Comparison of ENCODE assay signal across 10 cellular contexts in the genomic region with DNA sequence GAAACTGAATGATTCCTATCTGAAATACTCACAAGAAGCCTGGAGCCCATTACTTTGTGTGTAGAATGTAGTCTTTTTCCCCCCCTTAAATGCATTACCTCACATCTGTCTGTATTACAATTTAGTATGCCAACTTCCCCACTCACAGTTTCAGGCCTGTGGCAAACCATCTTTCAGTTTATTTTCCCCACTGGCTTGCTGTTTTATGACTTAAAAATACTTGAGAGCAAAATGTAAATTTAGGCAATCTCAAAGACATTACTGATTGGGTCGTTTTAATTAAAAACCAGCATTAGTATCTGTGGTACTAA. TPM values are rescaled to one million over a fixed set of nuclear protein-coding genes. Genes with fewer than 3 reads are reported as not detected.
DNase-seq lines count a peak whose midpoint lies in the region; ATAC-seq and TF ChIP-seq lines count a peak whose summit lies in the region.
"Had no signal": no experiment of that assay in that cellular context is flagged by ENCODE, and none has a peak within 500 bp of the region (broad histone marks: within the 10 kb centered on the region; RNA-seq: fewer than 3 reads in every experiment).

No MANE protein-coding gene starts in this region.

- POLR2A ChIA-PET in SK-N-SH (lab: Yijun Ruan, JAX) = no interaction called here

- CTCF ChIA-PET in activated naive CD4-positive, alpha-beta T cell treated with anti-CD3 and anti-CD28 coated beads for 36 hours (lab: Charles Lee) = interaction anchor here (1.3 to 1.4 kb wide), 2 partner anchors 8 to 54 kb away, joined by 3 read pairs; no protein-coding TSS in a partner anchor
- CTCF ChIA-PET in SK-N-SH (lab: Yijun Ruan, JAX) = no interaction called here

- intact Hi-C loops in activated naive CD4-positive, alpha-beta T cell treated with anti-CD3 and anti-CD28 coated beads for 36 hours (cut with micrococcal nuclease) = loop anchor here (1.0 to 10.0 kb wide), 10 partner anchors 29 to 681 kb away; a partner anchor contains a TSS

- no peak for TF ChIP-seq POLR2A in upper lobe of left lung (IDR thresholded peaks at IDR 0.05)

- H3K79me2 ChIP-seq in SK-N-SH (ENCODE audit: insufficient read depth) (peaks cover 82% of the 10 kb centered on the region), fibroblast of lung (ENCODE audit: control insufficient read depth, insufficient read depth, low read length) (peaks cover 38% of the 10 kb centered on the region)

- H3K36me3 Mint-ChIP-seq in activated naive CD4-positive, alpha-beta T cell treated with anti-CD3 and anti-CD28 coated beads for 36 hours (ENCODE audit: low read depth) = peaks cover 1% of the 10 kb centered on the region

- no peaks in the 10 kb centered on the region for H3K9me2 ChIP-seq in SK-N-SH

- TF ChIP-seq RAD21 in SK-N-SH (IDR thresholded peaks at IDR 0.05; ENCODE audit: low read length) = no peak

- peak overlapping the region; percentile 48; the same call in 1 of the 2 replicates for H3K9ac ChIP-seq in SK-N-SH
- no peak overlapping the region for H3K9ac ChIP-seq in fibroblast of lung (ENCODE audit: insufficient read depth, low read length)
- H3K9ac ChIP-seq: BLaER1 had no signal

- H3K4me1 Mint-ChIP-seq in activated naive CD4-positive, alpha-beta T cell treated with anti-CD3 and anti-CD28 coated beads for 36 hours (ENCODE audit: low read depth) = peaks cover 89% of the 10 kb centered on the region

- TF ChIP-seq EP300 in SK-N-SH (IDR thresholded peaks at IDR 0.05; ENCODE audit: borderline replicate concordance in 1 of 2, low read depth in 1 of 2, low read length in 1 of 2) = no peak
- no peak for TF ChIP-seq EP300 in upper lobe of left lung (IDR thresholded peaks at IDR 0.05)

- H3K4me3 ChIP-seq in SK-N-SH (ENCODE audit: low read depth in 2 of 2, low read length in 1 of 2) (peak overlapping the region; percentile 2 to 29; a peak in 3 of 4 replicates), fibroblast of lung (replicated peaks in 1 of 4; ENCODE audit: control extremely low read depth in 1 of 4, insufficient read depth in 1 of 4, low read depth in 3 of 4, low read length in 4 of 4) (peak overlapping the region in 1 of 4 experiments; percentile 17), upper lobe of left lung (no peak overlapping the region)
- H3K4me3 ChIP-seq: BLaER1 had no signal

- H3K4me3 Mint-ChIP-seq in activated naive CD4-positive, alpha-beta T cell treated with anti-CD3 and anti-CD28 coated beads for 36 hours = peak overlapping the region; percentile 60

- H3K27me3 Mint-ChIP-seq in activated naive CD4-positive, alpha-beta T cell treated with anti-CD3 and anti-CD28 coated beads for 36 hours (ENCODE audit: low read depth) = no peaks in the 10 kb centered on the region

- H3K9me3 Mint-ChIP-seq in activated naive CD4-positive, alpha-beta T cell treated with anti-CD3 and anti-CD28 coated beads for 36 hours = no peaks in the 10 kb centered on the region

- peaks cover 31% of the 10 kb centered on the region for H3F3A ChIP-seq in SK-N-SH (replicated peaks; ENCODE audit: insufficient read depth)

- peak overlapping the region; percentile 97 for H3K27ac Mint-ChIP-seq in activated naive CD4-positive, alpha-beta T cell treated with anti-CD3 and anti-CD28 coated beads for 36 hours

- TF ChIP-seq CTCF in SK-N-SH (IDR thresholded peaks at IDR 0.05) (no peak), fibroblast of lung (conservative IDR thresholded peaks at IDR 0.05 in 1 of 2, IDR thresholded peaks at IDR 0.05 in 1 of 2; ENCODE audit: low read depth in 1 of 2, low read length in 2 of 2) (no peak), upper lobe of left lung (IDR thresholded peaks at IDR 0.05) (no peak)

- H3K4me1 ChIP-seq in SK-N-SH (ENCODE audit: control insufficient read depth in 1 of 2, insufficient read depth in 2 of 2, low read depth in 1 of 2, low read length in 1 of 2) (peaks cover 24 to 30% of the 10 kb centered on the region in 2 experiments), fibroblast of lung (ENCODE audit: control insufficient read depth, extremely low read depth, insufficient read depth, low read length) (peaks cover 9% of the 10 kb centered on the region), upper lobe of left lung (peaks cover 43 to 54% (median 49%) of the 10 kb centered on the region in 4 donors)

- H3K9me3 ChIP-seq in SK-N-SH (no peaks in the 10 kb centered on the region), fibroblast of lung (ENCODE audit: control insufficient read depth, insufficient read depth, low read depth, low read length) (no peaks in the 10 kb centered on the region), upper lobe of left lung (no peaks in the 10 kb centered on the region)

- 16% methylated on average over 1 of the region's 1 CpG for WGBS in SK-N-SH (ENCODE audit: low lambda C conversion rate)
- WGBS in upper lobe of left lung, 2 donors = 34 to 50% methylated on average over 1 of the region's 1 CpG

- H3K4me2 ChIP-seq in SK-N-SH (peak overlapping the region; percentile 62), fibroblast of lung (ENCODE audit: extremely low read depth, insufficient read depth, low read length) (peak overlapping the region; percentile 46)
- H3K4me2 ChIP-seq: BLaER1 had no signal

- peak in 1 of 2 donors; percentile 49 for ATAC-seq in upper lobe of left lung (ENCODE audit: low FRiP score in 2 of 2)
- ATAC-seq in GM21723 (IDR thresholded peaks at IDR 0.05; ENCODE audit: unreplicated experiment) = no peak
- ATAC-seq in activated CD4-positive, CD25-positive, alpha-beta regulatory T cell treated with anti-CD3 and anti-CD28 coated beads, Interleukin-2, amount 50 U/mL, for 24 hours = no peak
- ATAC-seq in GM19023 (IDR thresholded peaks at IDR 0.05; ENCODE audit: unreplicated experiment) = no peak

- H3K36me3 ChIP-seq in SK-N-SH (replicated peaks in 1 of 2; ENCODE audit: control insufficient read depth in 1 of 2, insufficient read depth in 2 of 2, low read length in 1 of 2) (no peaks in the 10 kb centered on the region), fibroblast of lung (ENCODE audit: control insufficient read depth, insufficient read depth, low read length) (no peaks in the 10 kb centered on the region), upper lobe of left lung (no peaks in the 10 kb centered on the region)

- H3K27ac ChIP-seq in SK-N-SH (ENCODE audit: low read depth in 2 of 2, low read length in 1 of 2) (peak overlapping the region; percentile 69 to 85), fibroblast of lung (ENCODE audit: insufficient read depth, low read length) (no peak overlapping the region), upper lobe of left lung (peak overlapping the region; percentile 7 to 56 (median 28))
- H3K27ac ChIP-seq: BLaER1 had no signal

- H2AFZ ChIP-seq in SK-N-SH (ENCODE audit: low read depth) (0 out of 2 replicates have a peak overlapping the region, but pooled peaks have one; percentile 11), fibroblast of lung (ENCODE audit: low read length) (no peak overlapping the region)

- H4K20me1 ChIP-seq in SK-N-SH (ENCODE audit: insufficient read depth) = no peaks in the 10 kb centered on the region
- no peaks in the 10 kb centered on the region for H4K20me1 ChIP-seq in fibroblast of lung (ENCODE audit: control insufficient read depth, extremely low read depth, insufficient read depth, low read length)

- DNase-seq in activated naive CD4-positive, alpha-beta T cell treated with anti-CD3 and anti-CD28 coated beads for 36 hours = no peak
- no peak for DNase-seq in activated naive CD4-positive, alpha-beta T cell treated with anti-CD3 and anti-CD28 coated beads, Interleukin-2, amount 50 U/mL, for 16 hours
- DNase-seq in SK-N-SH (peak; percentile 41), fibroblast of lung (ENCODE audit: low read depth in 2 of 2) (peak in 1 of 2 donors; percentile 42), upper lobe of left lung (no peak)
- DNase-seq: NCI-H2081 treated with DMSO at 0.1 percent for 48 hours had no signal

- H3K27me3 ChIP-seq in SK-N-SH (ENCODE audit: insufficient read depth) = no peaks in the 10 kb centered on the region
- H3K27me3 ChIP-seq in fibroblast of lung (ENCODE audit: control insufficient read depth, insufficient read depth, low read length) = no peaks in the 10 kb centered on the region
- H3K27me3 ChIP-seq in upper lobe of left lung = no peaks in the 10 kb centered on the region
- H3K27me3 ChIP-seq: BLaER1 had no signal

TF ChIP-seq in SK-N-SH, 30 proteins besides CTCF, POLR2A, EP300 and RAD21:
- TF ChIP-seq POLR2AphosphoS5 (IDR thresholded peaks at IDR 0.05; ENCODE audit: low read depth, low read length) (peak; percentile 30; the same call in 1 of the 2 replicates), NRF1 (IDR thresholded peaks at IDR 0.05; ENCODE audit: low read depth, low read length) (no peak), FOSL2 (IDR thresholded peaks at IDR 0.05; ENCODE audit: borderline replicate concordance, low read depth) (0 out of 2 replicates have a peak, but pooled peaks have one; percentile 23), RXRA (IDR thresholded peaks at IDR 0.05; ENCODE audit: borderline replicate concordance, low read depth) (no peak), TEAD4 (IDR thresholded peaks at IDR 0.05; ENCODE audit: borderline replicate concordance, insufficient read depth) (0 out of 2 replicates have a peak, but pooled peaks have one; percentile 64)

RNA-seq across cellular contexts. Expression of a gene that starts 30.4 kb away (rescaled TPM):
- 10 to 100 TPM; 68.0 to 74.1 TPM for total RNA-seq in activated naive CD4-positive, alpha-beta T cell treated with anti-CD3 and anti-CD28 coated beads for 36 hours
- polyA plus RNA-seq in SK-N-SH (2012; rRNA removed) (10.8 and 10.9 TPM in 2 replicates), fibroblast of lung (28.5 and 30.2 TPM in 2 replicates)
- 13.3 and 16.6 TPM in 2 replicates for polyA plus RNA-seq in SK-N-SH (2012; cell fraction: cytosol; rRNA removed)
- polyA plus RNA-seq in SK-N-SH (2012; cell fraction: nucleus; rRNA removed) = 5.2 and 8.9 TPM in 2 replicates
- total RNA-seq in fibroblast of lung (37.5 and 40.0 TPM in 2 replicates), upper lobe of left lung (10 to 100 TPM; 20.5 to 70.2 (median 34.4) TPM)
- polyA plus RNA-seq in fibroblast of lung (2012) = 26.2 and 32.8 TPM in 2 replicates
- 13.2 and 22.3 TPM in 2 replicates for polyA minus RNA-seq in fibroblast of lung (ENCODE audit: low replicate concordance)

Comparison
In these comparisons a context has a peak if more than half of its experiments do, and no peak if none do; other contexts are left out.
1. H3K4me3 ChIP-seq: peak in SK-N-SH (2 of 2); none in upper lobe of left lung (0 of 4).